Comparison of ENCODE assay signal across 14 cellular contexts in the genomic region with DNA sequence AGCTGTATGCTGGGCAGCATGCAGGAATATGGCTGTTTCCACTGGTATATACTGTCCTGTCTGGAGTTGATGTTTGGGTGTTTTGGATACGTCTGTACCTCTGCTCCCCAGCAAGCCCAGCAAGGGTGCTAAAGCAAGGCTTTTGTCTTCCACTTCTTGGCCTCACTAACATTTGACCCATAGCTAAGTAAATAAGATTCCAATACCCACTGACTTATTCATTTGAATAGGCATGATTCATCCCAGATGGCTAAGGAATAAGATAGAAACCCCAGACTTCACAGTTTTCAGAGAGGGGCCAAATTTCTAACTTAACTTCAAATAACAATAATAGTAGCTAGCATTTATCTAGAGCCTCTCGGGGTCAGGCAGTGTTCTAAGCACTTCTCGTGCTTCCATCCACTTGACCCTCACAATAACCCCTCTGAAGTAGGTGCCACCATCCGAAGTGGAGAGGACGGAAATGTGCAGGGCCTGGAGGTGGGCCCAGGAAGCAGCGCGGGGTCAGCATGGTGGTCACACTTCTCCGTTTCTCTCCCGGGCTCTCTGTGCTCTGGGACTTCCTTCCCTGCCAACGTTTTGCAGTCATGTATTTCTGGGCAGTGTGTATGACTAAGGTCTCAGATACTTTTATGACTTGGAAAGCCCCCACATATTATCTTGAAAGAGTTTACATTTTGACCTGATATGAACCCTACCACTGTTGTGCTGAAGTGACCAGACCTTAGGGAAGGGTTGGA. TPM values are rescaled to one million over a fixed set of nuclear protein-coding genes. Genes with fewer than 3 reads are reported as not detected.
DNase-seq lines count a peak whose midpoint lies in the region; ATAC-seq, FAIRE-seq and TF ChIP-seq lines count a peak whose summit lies in the region.
"Had no signal": no experiment of that assay in that cellular context is flagged by ENCODE, and none has a peak within 500 bp of the region (broad histone marks: within the 10 kb centered on the region; RNA-seq: fewer than 3 reads in every experiment).

No MANE protein-coding gene starts in this region.

- H3K4me3 ChIP-seq in GM12878 (no peak overlapping the region), neutrophil (ENCODE audit: low read depth in 1 of 2, low read length in 1 of 2) (no peak overlapping the region), hepatocyte (no peak overlapping the region)
- H3K4me3 ChIP-seq: esophagus squamous epithelium had no signal

- H3K4me2 ChIP-seq in GM12878 (ENCODE audit: control insufficient read depth, insufficient read depth) (peak overlapping the region; percentile 54; the same call in 1 of the 2 replicates), hepatocyte (no peak overlapping the region)

- no peak overlapping the region for H3K9ac ChIP-seq in GM12878 (ENCODE audit: control insufficient read depth, insufficient read depth, low read length)

- peaks cover 10% of the 10 kb centered on the region for H3K4me1 ChIP-seq in GM12878 (ENCODE audit: control insufficient read depth, insufficient read depth, low read length)
- H3K4me1 ChIP-seq in neutrophil (ENCODE audit: control insufficient read depth in 1 of 2, insufficient read depth in 1 of 2, low read depth in 1 of 2, low read length in 1 of 2), result peaks cover 18 to 28% of the 10 kb centered on the region in 2 experiments
- H3K4me1 ChIP-seq in hepatocyte (ENCODE audit: insufficient read depth), result no peaks in the 10 kb centered on the region

- RAD21 ChIA-PET in GM12878 (lab: Charles Lee; ENCODE audit: unreplicated experiment), result interaction anchor here (1.3 to 1.9 kb wide), 4 partner anchors 11 to 40 kb away, joined by 5 to 15 read pairs (median 6); no protein-coding TSS in a partner anchor

- 56% methylated on average over 10 of the region's 10 CpGs for WGBS in GM12878 (ENCODE audit: insufficient coverage, insufficient replicate concordance, low lambda C conversion rate, missing lambda C conversion rate)
- 80% methylated on average over 10 of the region's 10 CpGs for WGBS in hepatocyte (ENCODE audit: low lambda C conversion rate, missing lambda C conversion rate)

- H3K9me3 ChIP-seq in GM12878 (replicated peaks; ENCODE audit: control insufficient read depth, insufficient read depth, low read length), result no peaks in the 10 kb centered on the region; the same call in 1 of the 3 replicates
- no peaks in the 10 kb centered on the region for H3K9me3 ChIP-seq in neutrophil
- no peaks in the 10 kb centered on the region for H3K9me3 ChIP-seq in hepatocyte (ENCODE audit: low read depth)
- H3K9me3 ChIP-seq: esophagus squamous epithelium had no signal

- no TSS peak for BruUV-seq in GM12878 (replicated peaks; lab: Mats Ljungman, UMichigan)

- SMC1A ChIA-PET in GM12878 (lab: Charles Lee; ENCODE audit: uncharacterized antibody, unreplicated experiment), result interaction anchor here (1.0 to 1.9 kb wide), 5 partner anchors 9 to 41 kb away, joined by 3 to 9 read pairs (median 3); no protein-coding TSS in a partner anchor

- in situ Hi-C loops in GM12878 (cut with MboI), result no loop called here

- DNase-seq in EH (ENCODE audit: low read depth) (peak; percentile 86), HS-27A (ENCODE audit: low read depth) (peak; percentile 41), GM12878 (ENCODE audit: low read depth, low spot score) (no peak), hepatocyte (ENCODE audit: low spot score) (no peak), NCI-H2171 (lab: John Stamatoyannopoulos, UW) (no peak)
- DNase-seq: activated CD4-positive, alpha-beta T cell treated with anti-CD3 and anti-CD28 coated beads, Interleukin-2, amount 10 ng/mL, durations not matched to agents 7 days and 5 days; activated naive CD8-positive, alpha-beta T cell treated with anti-CD3 and anti-CD28 coated beads, Interleukin-2, amount 10 ng/mL, durations not matched to agents 7 days and 5 days; esophagus squamous epithelium; NCI-H2029 treated with DMSO at 0.1 percent for 48 hours; SHP77 had no signal

- FAIRE-seq in GM12878 (lab: Jason Lieb, UNC), result no peak

- no peak for TF ChIP-seq EP300 in GM12878 (IDR thresholded peaks at IDR 0.05; ENCODE audit: borderline replicate concordance in 1 of 2, control insufficient read depth in 1 of 2, low read depth in 2 of 2, low read length in 2 of 2)

- H3K9me2 ChIP-seq in hepatocyte (replicated peaks; ENCODE audit: insufficient read depth), result no peaks in the 10 kb centered on the region

- TF ChIP-seq RAD21 in GM12878 (IDR thresholded peaks at IDR 0.05; ENCODE audit: insufficient read depth, low read depth, low read length), result no peak

- no peak for TF ChIP-seq POLR2A in GM12878 (IDR thresholded peaks at IDR 0.05; ENCODE audit: low read depth, low read length)

- H3K36me3 ChIP-seq in GM12878 (ENCODE audit: control insufficient read depth in 2 of 2, insufficient read depth in 2 of 2, low read length in 1 of 2) (peaks cover 2 to 3% of the 10 kb centered on the region in 2 experiments), neutrophil (peaks cover 3% of the 10 kb centered on the region), hepatocyte (replicated peaks; ENCODE audit: insufficient read depth, low read depth) (no peaks in the 10 kb centered on the region)

- POLR2A ChIA-PET in GM12878 (lab: Charles Lee), result interaction anchor here (1.0 to 1.3 kb wide), 4 partner anchors 10 to 35 kb away, joined by 3 to 6 read pairs (median 5); no protein-coding TSS in a partner anchor

- H4K20me1 ChIP-seq in GM12878 (ENCODE audit: control insufficient read depth, insufficient read depth) (no peaks in the 10 kb centered on the region), hepatocyte (ENCODE audit: insufficient read depth, poor library complexity, severe bottlenecking) (no peaks in the 10 kb centered on the region)

- CTCF ChIA-PET in GM12878 (lab: Yijun Ruan, JAX), result interaction anchor here (0.7 to 3.2 kb wide), 7 partner anchors 9 to 49 kb away, joined by 3 to 22 read pairs (median 5); a partner anchor contains a TSS

- H3K27me3 ChIP-seq in GM12878 (replicated peaks in 1 of 2; ENCODE audit: control insufficient read depth in 2 of 2, insufficient read depth in 2 of 2, low read length in 1 of 2) (no peaks in the 10 kb centered on the region), neutrophil (no peaks in the 10 kb centered on the region), hepatocyte (no peaks in the 10 kb centered on the region)
- H3K27me3 ChIP-seq: esophagus squamous epithelium had no signal

- H3K27ac ChIP-seq in GM12878 (ENCODE audit: control insufficient read depth, insufficient read depth) (peak overlapping the region; percentile 17), neutrophil (peak overlapping the region; percentile 50), hepatocyte (no peak overlapping the region)

- ATAC-seq in GM12878 (peak; percentile 87), HG02870 (IDR thresholded peaks at IDR 0.05; ENCODE audit: unreplicated experiment) (no peak), GM21786 (IDR thresholded peaks at IDR 0.05; ENCODE audit: unreplicated experiment) (no peak)
- ATAC-seq: HCT116 had no signal

- peaks cover 43% of the 10 kb centered on the region for H3K79me2 ChIP-seq in GM12878 (ENCODE audit: control insufficient read depth, insufficient read depth, low read length)
- no peaks in the 10 kb centered on the region for H3K79me2 ChIP-seq in hepatocyte

- H2AFZ ChIP-seq in GM12878 (ENCODE audit: control insufficient read depth, low read depth, low read length) (0 out of 2 replicates have a peak overlapping the region, but pooled peaks have one; percentile 12), hepatocyte (no peak overlapping the region)

- no peak for TF ChIP-seq CTCF in GM12878 (IDR thresholded peaks at IDR 0.05 in 2 of 3, conservative IDR thresholded peaks at IDR 0.05 in 1 of 3; ENCODE audit: control insufficient read depth in 2 of 3, extremely low read depth in 1 of 3, insufficient read depth in 1 of 3, low read depth in 3 of 3, low read length in 3 of 3)
- no peak for TF ChIP-seq CTCF in neutrophil (IDR thresholded peaks at IDR 0.05)
- TF ChIP-seq CTCF in hepatocyte (IDR thresholded peaks at IDR 0.05; ENCODE audit: poor library complexity), result no peak

- intact Hi-C loops in GM12878 (cut with micrococcal nuclease; ENCODE audit: unreplicated experiment), result no loop called here

RNA-seq across cellular contexts. Expression of a gene that starts 39.3 kb away (rescaled TPM):
- total RNA-seq in GM12878 (2013; cell fraction: nucleolus; rRNA removed), result 120 and 150 TPM in 2 replicates
- total RNA-seq in GM12878 (2014; rRNA removed), result 15.6 and 23.0 TPM in 2 replicates
- 13.1 and 13.5 TPM in 2 replicates for total RNA-seq in GM12878 (2014; rRNA removed; fragmentation: Illumina TruSeq; extraction: Trizol)
- 51.5 and 58.3 TPM in 2 replicates for total RNA-seq in GM12878 (2021)
- 14.1 TPM for polyA plus RNA-seq in GM12878 (2011; ENCODE audit: low read depth)
- 14.0 and 23.0 TPM in 2 replicates for polyA plus RNA-seq in GM12878 (2011; rRNA removed)
- polyA plus RNA-seq in GM12878 (2011; cell fraction: cytosol; rRNA removed), result 20.3 and 21.9 TPM in 2 replicates
- polyA plus RNA-seq in GM12878 (2011; cell fraction: nucleus; rRNA removed), result 82.2 and 90.7 TPM in 2 replicates
- polyA plus RNA-seq in GM12878 (2012), result 29.5 and 30.8 TPM in 2 replicates
- 14.8 and 17.5 TPM in 2 replicates for polyA plus RNA-seq in GM12878 (2014; fragmentation: Illumina TruSeq; extraction: Trizol)
- 1 to 10 TPM; 2.2 to 2.7 TPM for polyA plus RNA-seq in GM12878 (2014; fragmentation: Nextera tagmentation; extraction: Ambion mirVana)
- 29.9 and 33.8 TPM in 2 replicates for polyA plus RNA-seq in GM12878 (2014; rRNA removed)
- 10 to 100 TPM; 13.9 to 18.3 TPM for polyA plus RNA-seq in GM12878 (2016; fragmentation: Nextera tagmentation; extraction: Ambion mirVana)
- 26.7 and 37.6 TPM in 2 replicates for polyA minus RNA-seq in GM12878 (2011; rRNA and poly(A)+ RNA removed)
- polyA minus RNA-seq in GM12878 (2011; cell fraction: cytosol; rRNA and poly(A)+ RNA removed), result 14.2 and 22.7 TPM in 2 replicates
- 60.9 and 92.6 TPM in 2 replicates for polyA minus RNA-seq in GM12878 (2011; cell fraction: nucleus; rRNA and poly(A)+ RNA removed)
- 2.1 and 2.6 TPM in 2 replicates for total RNA-seq in hepatocyte
- 2.1 and 2.7 TPM in 2 replicates for polyA plus RNA-seq in hepatocyte

Comparison
In these comparisons a context has a peak if more than half of its experiments do, and no peak if none do; other contexts are left out.
1. DNase-seq: peak in EH (single experiment) and HS-27A (single experiment); none in GM12878 (single experiment), hepatocyte (single experiment) and NCI-H2171 (single experiment).